In the genomic region with DNA sequence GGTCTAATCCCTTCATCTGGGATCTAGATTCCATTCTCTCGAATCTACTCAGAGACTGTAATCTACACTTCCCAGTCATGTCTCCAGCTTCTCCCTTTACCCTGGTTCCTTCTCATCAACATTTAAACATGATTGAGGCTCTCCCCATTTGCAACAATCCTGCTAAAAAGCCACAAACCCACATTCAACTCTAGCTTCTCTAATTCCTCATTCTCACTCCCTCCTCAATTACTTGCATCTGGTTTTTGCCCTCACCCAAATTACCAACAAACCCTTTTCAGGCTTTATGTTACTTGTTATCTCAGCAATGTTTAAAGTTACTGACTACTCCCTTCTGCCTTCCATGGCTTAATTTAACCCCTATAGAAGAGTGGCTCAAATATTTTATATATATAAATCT, we compare ENCODE assay signal across 1 cellular context.
TF ChIP-seq lines count a peak whose summit lies in the region.

No MANE protein-coding gene starts in this region.

TF ChIP-seq in K562, 482 proteins besides CTCF, POLR2A, EP300 and RAD21:
- no peak for TF ChIP-seq KAT2B (IDR thresholded peaks at IDR 0.05; ENCODE audit: low read depth, low read length)
- no peak for TF ChIP-seq KDM1A (IDR thresholded peaks at IDR 0.05)
- TF ChIP-seq, protein P1, sequence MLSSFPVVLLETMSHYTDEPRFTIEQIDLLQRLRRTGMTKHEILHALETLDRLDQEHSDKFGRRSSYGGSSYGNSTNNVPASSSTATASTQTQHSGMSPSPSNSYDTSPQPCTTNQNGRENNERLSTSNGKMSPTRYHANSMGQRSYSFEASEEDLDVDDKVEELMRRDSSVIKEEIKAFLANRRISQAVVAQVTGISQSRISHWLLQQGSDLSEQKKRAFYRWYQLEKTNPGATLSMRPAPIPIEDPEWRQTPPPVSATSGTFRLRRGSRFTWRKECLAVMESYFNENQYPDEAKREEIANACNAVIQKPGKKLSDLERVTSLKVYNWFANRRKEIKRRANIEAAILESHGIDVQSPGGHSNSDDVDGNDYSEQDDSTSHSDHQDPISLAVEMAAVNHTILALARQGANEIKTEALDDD (IDR thresholded peaks at IDR 0.05), result 0 out of 2 replicates have a peak, but pooled peaks have one; percentile 23
- TF ChIP-seq RBM34 (IDR thresholded peaks at IDR 0.05; ENCODE audit: borderline replicate concordance, insufficient read depth, low read length), result no peak
- TF ChIP-seq MYBL2 (IDR thresholded peaks at IDR 0.05; ENCODE audit: low read depth), result no peak
- no peak for TF ChIP-seq MYBL2 (CRISPR knock-in tag; IDR thresholded peaks at IDR 0.05; ENCODE audit: borderline replicate concordance)
- no peak for TF ChIP-seq HOXB6 (CRISPR knock-in tag; IDR thresholded peaks at IDR 0.05; ENCODE audit: borderline replicate concordance)
- TF ChIP-seq CXXC5 (CRISPR knock-in tag; IDR thresholded peaks at IDR 0.05), result no peak
- no peak for TF ChIP-seq ZNF263 (CRISPR knock-in tag; IDR thresholded peaks at IDR 0.05; ENCODE audit: borderline replicate concordance)
- TF ChIP-seq CC2D1A (IDR thresholded peaks at IDR 0.05), result 0 out of 2 replicates have a peak, but pooled peaks have one; percentile 35
